In genomic region chr22:17742528-17742902, GRCh38 we compare ENCODE assay signal across 9 cellular contexts. TPM values are rescaled to one million over a fixed set of nuclear protein-coding genes. Genes with fewer than 3 reads are reported as not detected.
DNase-seq lines count a peak whose midpoint lies in the region; ATAC-seq and TF ChIP-seq lines count a peak whose summit lies in the region.
"Had no signal": no experiment of that assay in that cellular context is flagged by ENCODE, and none has a peak within 500 bp of the region (broad histone marks: within the 10 kb centered on the region; RNA-seq: fewer than 3 reads in every experiment).

No MANE protein-coding gene starts in this region.

- H3K79me2 ChIP-seq in SK-N-SH (ENCODE audit: insufficient read depth): no peaks in the 10 kb centered on the region

- H3K27ac Mint-ChIP-seq in activated naive CD4-positive, alpha-beta T cell treated with anti-CD3 and anti-CD28 coated beads, Interleukin-2, amount 50 U/mL, for 72 hours: no peak overlapping the region

- no peaks in the 10 kb centered on the region for H3K9me3 Mint-ChIP-seq in activated naive CD4-positive, alpha-beta T cell treated with anti-CD3 and anti-CD28 coated beads, Interleukin-2, amount 50 U/mL, for 72 hours

- H3K36me3 ChIP-seq in SK-N-SH (replicated peaks in 1 of 2; ENCODE audit: control insufficient read depth in 1 of 2, insufficient read depth in 2 of 2, low read length in 1 of 2) (peaks cover 0 to 11% of the 10 kb centered on the region in 2 experiments), cardiac muscle cell (no peaks in the 10 kb centered on the region)

- H3K27me3 ChIP-seq in SK-N-SH (ENCODE audit: insufficient read depth) (no peaks in the 10 kb centered on the region), cardiac muscle cell (no peaks in the 10 kb centered on the region)
- H3K27me3 ChIP-seq: BLaER1 treated with 17β-estradiol and CSF1 and Interleukin-3, amounts not matched to agents 10 nM and 100 nM had no signal

- H2AFZ ChIP-seq in SK-N-SH (ENCODE audit: low read depth): no peak overlapping the region

- no peak overlapping the region for H3K4me2 ChIP-seq in SK-N-SH
- H3K4me2 ChIP-seq: BLaER1 treated with 17β-estradiol and CSF1 and Interleukin-3, amounts not matched to agents 10 nM and 100 nM had no signal

- no peaks in the 10 kb centered on the region for H3K9me2 ChIP-seq in SK-N-SH

- DNase-seq in NCI-H524 (lab: John Stamatoyannopoulos, UW) (peak; percentile 73 to 79), NCI-H524 treated with DMSO at 0.1 percent for 48 hours (lab: John Stamatoyannopoulos, UW) (no peak), SK-N-SH (peak; percentile 93), cardiac muscle cell (ENCODE audit: low read depth in 1 of 2, low spot score in 1 of 2) (peak; percentile 80 to 83), renal cortical epithelial cell (ENCODE audit: low read depth) (peak; percentile 54)
- DNase-seq in activated naive CD4-positive, alpha-beta T cell treated with anti-CD3 and anti-CD28 coated beads, Interleukin-2, amount 50 U/mL, for 72 hours (ENCODE audit: low spot score in 2 of 2): peak in 1 of 2 donors; percentile 80

- POLR2A ChIA-PET in SK-N-SH (lab: Yijun Ruan, JAX): interaction anchor here (1.3 kb wide), 1 partner anchor 32 kb away, joined by 3 read pairs; the partner anchor contains the start of gene BID

- H3K4me1 ChIP-seq in SK-N-SH (ENCODE audit: control insufficient read depth in 1 of 2, insufficient read depth in 2 of 2, low read depth in 1 of 2, low read length in 1 of 2): peaks cover 0 to 2% of the 10 kb centered on the region in 2 experiments; a peak in 1 of 4 replicates
- H3K4me1 ChIP-seq in cardiac muscle cell (ENCODE audit: low read depth): no peaks in the 10 kb centered on the region

- peak; percentile 81 to 87 for ATAC-seq in activated naive CD4-positive, alpha-beta T cell treated with anti-CD3 and anti-CD28 coated beads, Interleukin-2, amount 50 U/mL, for 72 hours
- ATAC-seq in HG02884 (IDR thresholded peaks at IDR 0.05; ENCODE audit: unreplicated experiment): no peak

- TF ChIP-seq EP300 in SK-N-SH (IDR thresholded peaks at IDR 0.05; ENCODE audit: borderline replicate concordance in 1 of 2, low read depth in 1 of 2, low read length in 1 of 2): no peak

- TF ChIP-seq CTCF in LNCAP (IDR thresholded peaks at IDR 0.05) (peak; percentile 75), SK-N-SH (IDR thresholded peaks at IDR 0.05) (peak; percentile 76), cardiac muscle cell (IDR thresholded peaks at IDR 0.05; ENCODE audit: low read depth, low read length) (peak; percentile 80)

- H3F3A ChIP-seq in SK-N-SH (replicated peaks; ENCODE audit: insufficient read depth): no peaks in the 10 kb centered on the region

- H3K27ac ChIP-seq in SK-N-SH (ENCODE audit: low read depth in 2 of 2, low read length in 1 of 2): no peak overlapping the region
- no peak overlapping the region for H3K27ac ChIP-seq in cardiac muscle cell
- H3K27ac ChIP-seq: BLaER1 treated with 17β-estradiol and CSF1 and Interleukin-3, amounts not matched to agents 10 nM and 100 nM had no signal

- H3K9me3 ChIP-seq in SK-N-SH (no peaks in the 10 kb centered on the region), cardiac muscle cell (ENCODE audit: low read depth) (no peaks in the 10 kb centered on the region)
- H3K9me3 ChIP-seq: BLaER1 treated with 17β-estradiol and CSF1 and Interleukin-3, amounts not matched to agents 10 nM and 100 nM had no signal

- peak; percentile 86 for TF ChIP-seq RAD21 in SK-N-SH (IDR thresholded peaks at IDR 0.05; ENCODE audit: low read length)

- H3K36me3 Mint-ChIP-seq in activated naive CD4-positive, alpha-beta T cell treated with anti-CD3 and anti-CD28 coated beads, Interleukin-2, amount 50 U/mL, for 72 hours: no peaks in the 10 kb centered on the region

- H4K20me1 ChIP-seq in SK-N-SH (ENCODE audit: insufficient read depth): no peaks in the 10 kb centered on the region

- CTCF ChIA-PET in SK-N-SH (lab: Yijun Ruan, JAX): interaction anchor here (0.5 to 6.0 kb wide), 46 partner anchors 9 to 408 kb away, joined by 3 to 62 read pairs (median 4); partner anchors contain the start of genes BID, PEX26 and USP18

- no peak overlapping the region for H3K9ac ChIP-seq in SK-N-SH
- H3K9ac ChIP-seq: BLaER1 treated with 17β-estradiol and CSF1 and Interleukin-3, amounts not matched to agents 10 nM and 100 nM had no signal

- H3K4me3 ChIP-seq in SK-N-SH (ENCODE audit: low read depth in 2 of 2, low read length in 1 of 2): no peak overlapping the region
- H3K4me3 ChIP-seq in cardiac muscle cell: no peak overlapping the region
- H3K4me3 ChIP-seq: BLaER1 treated with 17β-estradiol and CSF1 and Interleukin-3, amounts not matched to agents 10 nM and 100 nM had no signal

- 80% methylated on average over 5 of the region's 9 CpGs for WGBS in SK-N-SH (ENCODE audit: low lambda C conversion rate)

TF ChIP-seq in SK-N-SH, 30 proteins besides CTCF, POLR2A, EP300 and RAD21:
- TF ChIP-seq JUND (IDR thresholded peaks at IDR 0.05) (no peak), SMC3 (IDR thresholded peaks at IDR 0.05; ENCODE audit: low read depth, low read length) (peak; percentile 81), CHD2 (IDR thresholded peaks at IDR 0.05; ENCODE audit: low read length, partially characterized antibody) (no peak), RFX5 (IDR thresholded peaks at IDR 0.05; ENCODE audit: low read length) (no peak), RCOR1 (IDR thresholded peaks at IDR 0.05; ENCODE audit: low read length) (no peak), USF1 (IDR thresholded peaks at IDR 0.05; ENCODE audit: borderline replicate concordance, low read depth) (no peak), NRF1 (IDR thresholded peaks at IDR 0.05; ENCODE audit: low read depth, low read length) (no peak), POLR2AphosphoS5 (IDR thresholded peaks at IDR 0.05; ENCODE audit: low read depth, low read length) (no peak), FOXJ3 (CRISPR knock-in tag; IDR thresholded peaks at IDR 0.05) (no peak)

RNA-seq across cellular contexts. Expression of gene BID, which starts 31.8 kb away (rescaled TPM):
- polyA plus RNA-seq in SK-N-SH (2012; rRNA removed) (109 and 139 TPM in 2 replicates), cardiac muscle cell (30.8 and 40.8 TPM in 2 replicates)
- polyA plus RNA-seq in SK-N-SH (2012; cell fraction: cytosol; rRNA removed): 74.7 and 105 TPM in 2 replicates
- 86.6 and 146 TPM in 2 replicates for polyA plus RNA-seq in SK-N-SH (2012; cell fraction: nucleus; rRNA removed)
- 10 to 100 TPM in 1 of 2 donors, 1 to 10 TPM in 1; 9.8 to 19.0 TPM for total RNA-seq in activated naive CD4-positive, alpha-beta T cell treated with anti-CD3 and anti-CD28 coated beads, Interleukin-2, amount 50 U/mL, for 72 hours
- total RNA-seq in cardiac muscle cell (36.0 and 57.7 TPM in 2 replicates), renal cortical epithelial cell (34.8 and 72.9 TPM in 2 replicates)
